8 cellular contexts compared by ENCODE assay signal in genomic region chr1:159986093-159986492, GRCh38. TPM values are rescaled to one million over a fixed set of nuclear protein-coding genes. Genes with fewer than 3 reads are reported as not detected.
"Had no signal": no experiment of that assay in that cellular context is flagged by ENCODE, and none has a peak within 500 bp of the region (broad histone marks: within the 10 kb centered on the region; RNA-seq: fewer than 3 reads in every experiment).

No MANE protein-coding gene starts in this region.

- DNase-seq: GM23248, GOT3, H9, HCEC 1CT, IMR-90, KG1 had no signal

- H3K4me3 Mint-ChIP-seq: H9 had no signal

- H3K9ac ChIP-seq: GM23248 had no signal

- H3K27ac Mint-ChIP-seq: H9 had no signal

- ATAC-seq: K562 had no signal

- H3K27ac ChIP-seq: GM23248, HL-60 had no signal

- H3K4me3 ChIP-seq: GM23248, K562 had no signal

- H3K9me3 Mint-ChIP-seq: H9 had no signal

RNA-seq across cellular contexts. Expression of gene SLAMF9, which starts 32.1 kb away (rescaled TPM):
- total RNA-seq: GM23248, H9, K562 had no signal

RNA-seq across cellular contexts. Expression of gene IGSF9, which starts 40.7 kb away (rescaled TPM):
- total RNA-seq: GM23248, IMR-90 had no signal
